In the genomic region with DNA sequence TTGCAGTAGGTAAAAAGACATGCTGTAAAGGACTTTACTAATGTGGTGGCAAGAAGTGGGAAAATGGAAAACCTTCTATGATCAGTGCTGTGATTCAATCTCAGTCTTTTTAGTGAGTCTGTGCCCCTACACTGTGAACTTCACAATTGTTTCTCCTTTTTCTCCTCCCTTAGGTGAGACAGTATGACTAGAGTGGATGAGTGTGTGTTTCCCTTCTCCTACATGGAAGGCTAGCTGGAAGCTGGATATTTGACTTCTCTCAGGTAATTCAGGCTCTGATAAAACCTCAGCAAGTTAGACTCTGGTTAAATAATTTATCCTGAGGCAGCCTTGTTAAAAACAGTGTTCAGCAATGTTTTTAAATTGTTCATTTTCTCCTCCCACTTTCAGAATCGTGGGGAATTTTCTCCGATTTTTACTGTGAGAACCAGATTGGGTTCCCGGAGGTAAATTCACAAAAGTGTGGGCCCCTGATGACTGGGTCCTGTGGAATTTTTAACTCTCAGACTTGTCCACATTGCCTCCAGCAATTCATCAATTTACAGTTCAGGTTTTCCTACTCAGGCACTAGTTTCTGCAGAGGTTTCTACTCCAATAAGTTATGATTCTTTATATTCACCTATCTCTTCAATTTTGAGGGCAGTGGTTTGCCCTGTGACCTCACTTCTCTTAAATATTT, we compare ENCODE assay signal across 16 cellular contexts.
"Had no signal": no experiment of that assay in that cellular context is flagged by ENCODE, and none has a peak within 500 bp of the region (broad histone marks: within the 10 kb centered on the region; RNA-seq: fewer than 3 reads in every experiment).

No MANE protein-coding gene starts in this region.

- H3K4me1 ChIP-seq: prostate gland, transverse colon had no signal

- H3K9me3 ChIP-seq: mucosa of descending colon, prostate gland had no signal

- ATAC-seq: esophagus mucosa, mucosa of descending colon, right cardiac atrium, T-helper 17 cell had no signal

- H3K4me3 ChIP-seq: coronary artery, mucosa of descending colon, prostate gland, skin epidermis, suprapubic skin, transverse colon had no signal

- H3K27me3 ChIP-seq: suprapubic skin, transverse colon had no signal

- H3K27ac ChIP-seq: prostate gland, transverse colon had no signal

- DNase-seq: activated CD4-positive, alpha-beta T cell treated with anti-CD3 and anti-CD28 coated beads, Interleukin-2, amount 50 U/mL, for 48 hours; activated gamma-delta T cell; amniotic stem cell; caudate nucleus; mucosa of descending colon; naive B cell; right cardiac atrium; stimulated activated CD4-positive, alpha-beta T cell treated with anti-CD3 and anti-CD28 coated beads, Interleukin-15, amount 100 ng/mL, for 24 hours; stimulated activated CD4-positive, alpha-beta T cell treated with anti-CD3 and anti-CD28 coated beads, Interleukin-2, amount 100 ng/mL, for 48 hours; T-helper 17 cell; transverse colon had no signal

- H3K36me3 ChIP-seq: prostate gland, suprapubic skin, transverse colon had no signal
